In genomic region chr2:230861564-230862255, GRCh38 we compare ENCODE assay signal across 10 cellular contexts. TPM values are rescaled to one million over a fixed set of nuclear protein-coding genes. Genes with fewer than 3 reads are reported as not detected.
A peak's percentile ranks its signal among the peaks of the same experiment; 100 is the strongest.
DNase-seq lines count a peak whose midpoint lies in the region; TF ChIP-seq lines count a peak whose summit lies in the region.
"Had no signal": no experiment of that assay in that cellular context is flagged by ENCODE, and none has a peak within 500 bp of the region (broad histone marks: within the 10 kb centered on the region; RNA-seq: fewer than 3 reads in every experiment).

No MANE protein-coding gene starts in this region.

- no peaks in the 10 kb centered on the region for H3K36me3 Mint-ChIP-seq in nephron (ENCODE audit: low read depth)

- CTCF ChIA-PET in SK-N-SH (lab: Yijun Ruan, JAX): interaction anchor here (0.9 to 2.2 kb wide), 7 partner anchors 9 to 52 kb away, joined by 3 to 17 read pairs (median 4); no protein-coding TSS in a partner anchor

- no peaks in the 10 kb centered on the region for H4K20me1 ChIP-seq in MM.1S (ENCODE audit: insufficient read depth, low read length)
- 0 out of 2 replicates have a peak, but pooled peaks cover 3% of the 10 kb centered on the region for H4K20me1 ChIP-seq in SK-N-SH (ENCODE audit: insufficient read depth)

- H3K4me3 Mint-ChIP-seq in nephron: peak overlapping the region; percentile 35 to 51 (median 46)
- H3K4me3 Mint-ChIP-seq: activated T-cell treated with anti-CD3 and anti-CD28 coated beads, Interleukin-2, amount 50 U/mL, for 24 hours had no signal

- no peak for TF ChIP-seq EP300 in SK-N-SH (IDR thresholded peaks at IDR 0.05; ENCODE audit: borderline replicate concordance in 1 of 2, low read depth in 1 of 2, low read length in 1 of 2)

- H3K27me3 ChIP-seq in MM.1S (replicated peaks; ENCODE audit: insufficient read depth, low read length): no peaks in the 10 kb centered on the region
- no peaks in the 10 kb centered on the region; the same call in 1 of the 2 replicates for H3K27me3 ChIP-seq in SK-N-SH (ENCODE audit: insufficient read depth)
- peaks cover 91% of the 10 kb centered on the region for H3K27me3 ChIP-seq in left ventricle myocardium inferior (ENCODE audit: low read depth)

- intact Hi-C loops in left ventricle myocardium inferior (cut with micrococcal nuclease): no loop called here

- peak overlapping the region; percentile 0 to 40 (median 26) for H3K27ac Mint-ChIP-seq in nephron
- H3K27ac Mint-ChIP-seq: activated T-cell treated with anti-CD3 and anti-CD28 coated beads, Interleukin-2, amount 50 U/mL, for 24 hours had no signal

- POLR2A ChIA-PET in SK-N-SH (lab: Yijun Ruan, JAX): interaction anchor here (0.6 to 1.3 kb wide), 2 partner anchors 9 to 149 kb away, joined by 3 read pairs; partner anchors contain the start of gene CAB39

- peaks cover 13% of the 10 kb centered on the region for H3K4me1 ChIP-seq in MM.1S (ENCODE audit: low read length)
- H3K4me1 ChIP-seq in SK-N-SH (ENCODE audit: control insufficient read depth in 1 of 2, insufficient read depth in 2 of 2, low read depth in 1 of 2, low read length in 1 of 2): peaks cover 8 to 12% of the 10 kb centered on the region in 2 experiments; a peak in 3 of 4 replicates
- H3K4me1 ChIP-seq in left ventricle myocardium inferior: peaks cover 25% of the 10 kb centered on the region

- TF ChIP-seq CTCF in MM.1S (IDR thresholded peaks at IDR 0.05; ENCODE audit: low read length): no peak
- no peak for TF ChIP-seq CTCF in nephron (IDR thresholded peaks at IDR 0.05; ENCODE audit: unreplicated experiment in 3 of 3)
- TF ChIP-seq CTCF in SK-N-SH (IDR thresholded peaks at IDR 0.05): no peak
- TF ChIP-seq CTCF in left ventricle myocardium inferior (IDR thresholded peaks at IDR 0.05; ENCODE audit: borderline replicate concordance): no peak

- 67% methylated on average over 13 of the region's 13 CpGs for WGBS in SK-N-SH (ENCODE audit: low lambda C conversion rate)

- no peak for TF ChIP-seq RAD21 in SK-N-SH (IDR thresholded peaks at IDR 0.05; ENCODE audit: low read length)

- H3K4me2 ChIP-seq in MM.1S (ENCODE audit: low read depth, low read length) (peak overlapping the region; percentile 83), SK-N-SH (no peak overlapping the region)

- H3K79me2 ChIP-seq in MM.1S (ENCODE audit: low read length) (peaks cover 24% of the 10 kb centered on the region), SK-N-SH (ENCODE audit: insufficient read depth) (no peaks in the 10 kb centered on the region)

- DNase-seq in NCI-H345 (lab: John Stamatoyannopoulos, UW) (peak; percentile 9), NCI-H345 treated with DMSO at 0.1 percent for 48 hours (lab: John Stamatoyannopoulos, UW; ENCODE audit: unreplicated experiment) (no peak), MM.1S (peak; percentile 80), SK-N-SH (no peak), left ventricle myocardium inferior (no peak), hippocampal formation (lab: John Stamatoyannopoulos, UW) (no peak)
- peak; percentile 52 for DNase-seq in activated CD8-positive, alpha-beta memory T cell treated with anti-CD3 and anti-CD28 coated beads, Interleukin-2, amount 50 U/mL, for 48 hours
- DNase-seq: activated T-cell treated with anti-CD3 and anti-CD28 coated beads, Interleukin-2, amount 50 U/mL, for 24 hours had no signal

- H2AFZ ChIP-seq in MM.1S (ENCODE audit: low read length) (peak overlapping the region; percentile 83), SK-N-SH (ENCODE audit: low read depth) (no peak overlapping the region)

- H3K36me3 ChIP-seq in MM.1S (replicated peaks; ENCODE audit: insufficient read depth, low read length): no peaks in the 10 kb centered on the region
- no peaks in the 10 kb centered on the region for H3K36me3 ChIP-seq in SK-N-SH (replicated peaks in 1 of 2; ENCODE audit: control insufficient read depth in 1 of 2, insufficient read depth in 2 of 2, low read length in 1 of 2)
- H3K36me3 ChIP-seq in left ventricle myocardium inferior: no peaks in the 10 kb centered on the region

- peaks cover 13% of the 10 kb centered on the region for H3K27me3 Mint-ChIP-seq in nephron (ENCODE audit: low read depth)

- H3K9ac ChIP-seq in MM.1S (ENCODE audit: low read length) (peak overlapping the region; percentile 24; the same call in 1 of the 2 replicates), SK-N-SH (no peak overlapping the region)

- peaks cover 2% of the 10 kb centered on the region for H3K9me3 Mint-ChIP-seq in nephron
- H3K9me3 Mint-ChIP-seq: activated T-cell treated with anti-CD3 and anti-CD28 coated beads, Interleukin-2, amount 50 U/mL, for 24 hours had no signal

- H3K9me2 ChIP-seq in MM.1S (replicated peaks; ENCODE audit: insufficient read depth, low read length): no peaks in the 10 kb centered on the region
- no peaks in the 10 kb centered on the region for H3K9me2 ChIP-seq in SK-N-SH

- H3K4me3 ChIP-seq in MM.1S (ENCODE audit: low read length) (peak overlapping the region; percentile 27; the same call in 1 of the 2 replicates), SK-N-SH (ENCODE audit: low read depth in 2 of 2, low read length in 1 of 2) (no peak overlapping the region), left ventricle myocardium inferior (no peak overlapping the region)

- H3F3A ChIP-seq in MM.1S (ENCODE audit: insufficient read depth, low read length) (peaks cover 14% of the 10 kb centered on the region), SK-N-SH (replicated peaks; ENCODE audit: insufficient read depth) (peaks cover 6% of the 10 kb centered on the region)

- peaks cover 20% of the 10 kb centered on the region for H3K4me1 Mint-ChIP-seq in nephron

- no peaks in the 10 kb centered on the region for H3K9me3 ChIP-seq in MM.1S (replicated peaks; ENCODE audit: insufficient read depth, low read length)
- no peaks in the 10 kb centered on the region for H3K9me3 ChIP-seq in SK-N-SH
- peaks cover 9% of the 10 kb centered on the region for H3K9me3 ChIP-seq in left ventricle myocardium inferior (replicated peaks)

- H3K27ac ChIP-seq in MM.1S (ENCODE audit: low read length) (peak overlapping the region; percentile 23; the same call in 1 of the 2 replicates), SK-N-SH (ENCODE audit: low read depth in 2 of 2, low read length in 1 of 2) (no peak overlapping the region), left ventricle myocardium inferior (replicated peaks) (no peak overlapping the region)
- H3K27ac ChIP-seq: RWPE1 had no signal

TF ChIP-seq in SK-N-SH, 30 proteins besides CTCF, POLR2A, EP300 and RAD21 (continues in another document):
- TF ChIP-seq TCF12 (IDR thresholded peaks at IDR 0.05) (no peak), NFIC (IDR thresholded peaks at IDR 0.05; ENCODE audit: borderline replicate concordance) (no peak), TAF1 (IDR thresholded peaks at IDR 0.05; ENCODE audit: borderline replicate concordance, low read depth, low read length) (no peak), RXRA (IDR thresholded peaks at IDR 0.05; ENCODE audit: borderline replicate concordance, low read depth) (no peak), FOXJ3 (CRISPR knock-in tag; IDR thresholded peaks at IDR 0.05) (no peak), PBX3 (IDR thresholded peaks at IDR 0.05) (no peak), NRF1 (IDR thresholded peaks at IDR 0.05; ENCODE audit: low read depth, low read length) (no peak), REST (IDR thresholded peaks at IDR 0.05; ENCODE audit: low read depth, low read length) (no peak), SMC3 (IDR thresholded peaks at IDR 0.05; ENCODE audit: low read depth, low read length) (no peak), RCOR1 (IDR thresholded peaks at IDR 0.05; ENCODE audit: low read length) (no peak), USF2 (IDR thresholded peaks at IDR 0.05; ENCODE audit: borderline replicate concordance, low read depth, low read length) (no peak)

RNA-seq across cellular contexts. Expression of gene ITM2C, which starts 3.0 kb away (rescaled TPM):
- polyA plus RNA-seq in SK-N-SH (2012; rRNA removed): 288 and 290 TPM in 2 replicates
- polyA plus RNA-seq in SK-N-SH (2012; cell fraction: cytosol; rRNA removed): 120 and 202 TPM in 2 replicates
- 97.8 and 154 TPM in 2 replicates for polyA plus RNA-seq in SK-N-SH (2012; cell fraction: nucleus; rRNA removed)
- total RNA-seq in left ventricle myocardium inferior: 25.5 TPM

Comparison
In these comparisons a context has a peak if more than half of its experiments do, and no peak if none do; other contexts are left out.
1. DNase-seq: peak in NCI-H345 (single experiment), MM.1S (single experiment) and activated CD8-positive, alpha-beta memory T cell treated with anti-CD3 and anti-CD28 coated beads, Interleukin-2, amount 50 U/mL, for 48 hours (single experiment); none in NCI-H345 treated with DMSO at 0.1 percent for 48 hours (single experiment), SK-N-SH (single experiment), left ventricle myocardium inferior (single experiment) and hippocampal formation (0 of 2).